ENCODE assay signal across 1 cellular context in the genomic region with DNA sequence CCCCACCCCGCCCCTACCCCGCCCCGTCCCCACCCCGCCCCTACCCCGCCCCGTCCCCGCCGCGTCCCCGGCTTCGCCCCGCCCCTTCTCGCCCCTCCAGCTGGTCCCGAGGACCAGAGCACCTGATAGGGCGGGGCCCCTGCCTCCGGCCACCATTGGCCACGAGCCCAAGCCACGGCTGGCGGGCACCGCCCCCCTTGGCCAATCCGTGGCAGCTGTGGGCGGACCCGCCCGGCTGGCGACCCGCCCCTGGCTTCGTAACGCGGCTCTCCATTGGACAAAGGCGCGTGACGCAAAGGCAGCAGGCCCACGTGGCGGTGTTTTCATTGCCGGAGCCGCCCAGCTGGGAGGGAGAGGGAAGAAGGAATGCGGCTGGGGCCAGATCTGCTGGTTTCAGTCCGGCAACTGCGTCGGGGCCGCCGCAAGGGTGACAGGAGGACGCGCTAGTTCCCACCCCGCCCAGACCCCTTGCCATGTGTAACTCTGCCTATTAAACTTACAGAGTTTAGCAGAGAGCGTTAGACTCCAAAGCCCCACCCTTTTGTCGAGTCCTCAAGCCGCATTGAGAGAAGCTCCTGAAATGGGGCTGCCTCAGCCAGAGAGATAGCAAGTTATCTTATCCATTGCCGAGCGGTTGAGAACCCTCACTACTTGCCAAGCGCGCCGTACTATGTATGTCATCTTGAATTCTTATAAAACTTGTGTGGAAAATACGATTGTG.
TF ChIP-seq lines count a peak whose summit lies in the region.

No MANE protein-coding gene starts in this region.

TF ChIP-seq in HepG2, 621 proteins besides CTCF, POLR2A, EP300 and RAD21 (continued from another document and continues in another):
- TF ChIP-seq, protein P1, sequence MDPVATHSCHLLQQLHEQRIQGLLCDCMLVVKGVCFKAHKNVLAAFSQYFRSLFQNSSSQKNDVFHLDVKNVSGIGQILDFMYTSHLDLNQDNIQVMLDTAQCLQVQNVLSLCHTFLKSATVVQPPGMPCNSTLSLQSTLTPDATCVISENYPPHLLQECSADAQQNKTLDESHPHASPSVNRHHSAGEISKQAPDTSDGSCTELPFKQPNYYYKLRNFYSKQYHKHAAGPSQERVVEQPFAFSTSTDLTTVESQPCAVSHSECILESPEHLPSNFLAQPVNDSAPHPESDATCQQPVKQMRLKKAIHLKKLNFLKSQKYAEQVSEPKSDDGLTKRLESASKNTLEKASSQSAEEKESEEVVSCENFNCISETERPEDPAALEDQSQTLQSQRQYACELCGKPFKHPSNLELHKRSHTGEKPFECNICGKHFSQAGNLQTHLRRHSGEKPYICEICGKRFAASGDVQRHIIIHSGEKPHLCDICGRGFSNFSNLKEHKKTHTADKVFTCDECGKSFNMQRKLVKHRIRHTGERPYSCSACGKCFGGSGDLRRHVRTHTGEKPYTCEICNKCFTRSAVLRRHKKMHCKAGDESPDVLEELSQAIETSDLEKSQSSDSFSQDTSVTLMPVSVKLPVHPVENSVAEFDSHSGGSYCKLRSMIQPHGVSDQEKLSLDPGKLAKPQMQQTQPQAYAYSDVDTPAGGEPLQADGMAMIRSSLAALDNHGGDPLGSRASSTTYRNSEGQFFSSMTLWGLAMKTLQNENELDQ (CRISPR knock-in tag; IDR thresholded peaks at IDR 0.05; ENCODE audit: borderline replicate concordance) = 0 out of 2 replicates have a peak, but pooled peaks have one; percentile 68
- TF ChIP-seq PHF5A (CRISPR knock-in tag; IDR thresholded peaks at IDR 0.05; ENCODE audit: low read depth, unreplicated experiment) = no peak
- no peak for TF ChIP-seq SKIL (CRISPR knock-in tag; IDR thresholded peaks at IDR 0.05; ENCODE audit: borderline replicate concordance)
- peak; percentile 56 for TF ChIP-seq ISL2 (CRISPR knock-in tag; IDR thresholded peaks at IDR 0.05)
- TF ChIP-seq LCORL (IDR thresholded peaks at IDR 0.05) = no peak
- TF ChIP-seq LCORL (CRISPR knock-in tag; IDR thresholded peaks at IDR 0.05) = 0 out of 2 replicates have a peak, but pooled peaks have one; percentile 69
- TF ChIP-seq, protein P2, sequence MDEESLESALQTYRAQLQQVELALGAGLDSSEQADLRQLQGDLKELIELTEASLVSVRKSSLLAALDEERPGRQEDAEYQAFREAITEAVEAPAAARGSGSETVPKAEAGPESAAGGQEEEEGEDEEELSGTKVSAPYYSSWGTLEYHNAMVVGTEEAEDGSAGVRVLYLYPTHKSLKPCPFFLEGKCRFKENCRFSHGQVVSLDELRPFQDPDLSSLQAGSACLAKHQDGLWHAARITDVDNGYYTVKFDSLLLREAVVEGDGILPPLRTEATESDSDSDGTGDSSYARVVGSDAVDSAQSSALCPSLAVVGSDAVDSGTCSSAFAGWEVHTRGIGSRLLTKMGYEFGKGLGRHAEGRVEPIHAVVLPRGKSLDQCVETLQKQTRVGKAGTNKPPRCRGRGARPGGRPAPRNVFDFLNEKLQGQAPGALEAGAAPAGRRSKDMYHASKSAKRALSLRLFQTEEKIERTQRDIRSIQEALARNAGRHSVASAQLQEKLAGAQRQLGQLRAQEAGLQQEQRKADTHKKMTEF (CRISPR knock-in tag; IDR thresholded peaks at IDR 0.05) = peak; percentile 86
- TF ChIP-seq PATZ1 (CRISPR knock-in tag; IDR thresholded peaks at IDR 0.05) = peak; percentile 77
- no peak for TF ChIP-seq REST (IDR thresholded peaks at IDR 0.05; ENCODE audit: borderline replicate concordance in 1 of 2, low read depth in 1 of 2, low read length in 2 of 2)
- no peak for TF ChIP-seq DNMT3B (CRISPR knock-in tag; conservative IDR thresholded peaks at IDR 0.05)
- 0 out of 2 replicates have a peak, but pooled peaks have one; percentile 18 for TF ChIP-seq ETV6 (CRISPR knock-in tag; conservative IDR thresholded peaks at IDR 0.05)
- peak; percentile 70; the same call in 1 of the 2 replicates for TF ChIP-seq ZNF317 (CRISPR knock-in tag; IDR thresholded peaks at IDR 0.05)
- 0 out of 2 replicates have a peak, but pooled peaks have one; percentile 67 for TF ChIP-seq ZNF33B (CRISPR knock-in tag; IDR thresholded peaks at IDR 0.05)
- no peak for TF ChIP-seq FOXA1 (IDR thresholded peaks at IDR 0.05)
- peak; percentile 73 for TF ChIP-seq FOXA1 (CRISPR knock-in tag; IDR thresholded peaks at IDR 0.05)
- peak; percentile 91; the same call in 1 of the 2 replicates for TF ChIP-seq ZNF619 (CRISPR knock-in tag; IDR thresholded peaks at IDR 0.05)
- TF ChIP-seq ZNF138 (CRISPR knock-in tag; IDR thresholded peaks at IDR 0.05; ENCODE audit: low read depth) = no peak
- TF ChIP-seq, protein P3, sequence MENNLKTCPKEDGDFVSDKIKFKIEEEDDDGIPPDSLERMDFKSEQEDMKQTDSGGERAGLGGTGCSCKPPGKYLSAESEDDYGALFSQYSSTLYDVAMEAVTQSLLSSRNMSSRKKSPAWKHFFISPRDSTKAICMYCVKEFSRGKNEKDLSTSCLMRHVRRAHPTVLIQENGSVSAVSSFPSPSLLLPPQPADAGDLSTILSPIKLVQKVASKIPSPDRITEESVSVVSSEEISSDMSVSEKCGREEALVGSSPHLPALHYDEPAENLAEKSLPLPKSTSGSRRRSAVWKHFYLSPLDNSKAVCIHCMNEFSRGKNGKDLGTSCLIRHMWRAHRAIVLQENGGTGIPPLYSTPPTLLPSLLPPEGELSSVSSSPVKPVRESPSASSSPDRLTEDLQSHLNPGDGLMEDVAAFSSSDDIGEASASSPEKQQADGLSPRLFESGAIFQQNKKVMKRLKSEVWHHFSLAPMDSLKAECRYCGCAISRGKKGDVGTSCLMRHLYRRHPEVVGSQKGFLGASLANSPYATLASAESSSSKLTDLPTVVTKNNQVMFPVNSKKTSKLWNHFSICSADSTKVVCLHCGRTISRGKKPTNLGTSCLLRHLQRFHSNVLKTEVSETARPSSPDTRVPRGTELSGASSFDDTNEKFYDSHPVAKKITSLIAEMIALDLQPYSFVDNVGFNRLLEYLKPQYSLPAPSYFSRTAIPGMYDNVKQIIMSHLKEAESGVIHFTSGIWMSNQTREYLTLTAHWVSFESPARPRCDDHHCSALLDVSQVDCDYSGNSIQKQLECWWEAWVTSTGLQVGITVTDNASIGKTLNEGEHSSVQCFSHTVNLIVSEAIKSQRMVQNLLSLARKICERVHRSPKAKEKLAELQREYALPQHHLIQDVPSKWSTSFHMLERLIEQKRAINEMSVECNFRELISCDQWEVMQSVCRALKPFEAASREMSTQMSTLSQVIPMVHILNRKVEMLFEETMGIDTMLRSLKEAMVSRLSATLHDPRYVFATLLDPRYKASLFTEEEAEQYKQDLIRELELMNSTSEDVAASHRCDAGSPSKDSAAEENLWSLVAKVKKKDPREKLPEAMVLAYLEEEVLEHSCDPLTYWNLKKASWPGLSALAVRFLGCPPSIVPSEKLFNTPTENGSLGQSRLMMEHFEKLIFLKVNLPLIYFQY (CRISPR knock-in tag; IDR thresholded peaks at IDR 0.05; ENCODE audit: borderline replicate concordance) = 0 out of 2 replicates have a peak, but pooled peaks have one; percentile 46
- TF ChIP-seq, protein P4, sequence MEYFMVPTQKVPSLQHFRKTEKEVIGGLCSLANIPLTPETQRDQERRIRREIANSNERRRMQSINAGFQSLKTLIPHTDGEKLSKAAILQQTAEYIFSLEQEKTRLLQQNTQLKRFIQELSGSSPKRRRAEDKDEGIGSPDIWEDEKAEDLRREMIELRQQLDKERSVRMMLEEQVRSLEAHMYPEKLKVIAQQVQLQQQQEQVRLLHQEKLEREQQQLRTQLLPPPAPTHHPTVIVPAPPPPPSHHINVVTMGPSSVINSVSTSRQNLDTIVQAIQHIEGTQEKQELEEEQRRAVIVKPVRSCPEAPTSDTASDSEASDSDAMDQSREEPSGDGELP (IDR thresholded peaks at IDR 0.05; ENCODE audit: borderline replicate concordance, low read depth) = peak; percentile 99
- no peak for TF ChIP-seq ZNF577 (CRISPR knock-in tag; IDR thresholded peaks at IDR 0.05; ENCODE audit: borderline replicate concordance, low read depth)
- TF ChIP-seq ZNF883 (CRISPR knock-in tag; IDR thresholded peaks at IDR 0.05; ENCODE audit: not compliant biosample characterization) = peak; percentile 60
- TF ChIP-seq POLR2AphosphoS2 (IDR thresholded peaks at IDR 0.05; ENCODE audit: low read depth, low read length) = no peak
- TF ChIP-seq, protein P5, sequence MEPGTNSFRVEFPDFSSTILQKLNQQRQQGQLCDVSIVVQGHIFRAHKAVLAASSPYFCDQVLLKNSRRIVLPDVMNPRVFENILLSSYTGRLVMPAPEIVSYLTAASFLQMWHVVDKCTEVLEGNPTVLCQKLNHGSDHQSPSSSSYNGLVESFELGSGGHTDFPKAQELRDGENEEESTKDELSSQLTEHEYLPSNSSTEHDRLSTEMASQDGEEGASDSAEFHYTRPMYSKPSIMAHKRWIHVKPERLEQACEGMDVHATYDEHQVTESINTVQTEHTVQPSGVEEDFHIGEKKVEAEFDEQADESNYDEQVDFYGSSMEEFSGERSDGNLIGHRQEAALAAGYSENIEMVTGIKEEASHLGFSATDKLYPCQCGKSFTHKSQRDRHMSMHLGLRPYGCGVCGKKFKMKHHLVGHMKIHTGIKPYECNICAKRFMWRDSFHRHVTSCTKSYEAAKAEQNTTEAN (CRISPR knock-in tag; conservative IDR thresholded peaks at IDR 0.05) = no peak
- no peak for TF ChIP-seq NR2F6 (IDR thresholded peaks at IDR 0.05)
- TF ChIP-seq NR2F6 (CRISPR knock-in tag; IDR thresholded peaks at IDR 0.05) = peak; percentile 68
- no peak for TF ChIP-seq GFI1 (CRISPR knock-in tag; IDR thresholded peaks at IDR 0.05; ENCODE audit: borderline replicate concordance)
- no peak for TF ChIP-seq ZNF780A (CRISPR knock-in tag; IDR thresholded peaks at IDR 0.05)
- no peak for TF ChIP-seq SMARCC2 (IDR thresholded peaks at IDR 0.05)
- TF ChIP-seq, protein P6, sequence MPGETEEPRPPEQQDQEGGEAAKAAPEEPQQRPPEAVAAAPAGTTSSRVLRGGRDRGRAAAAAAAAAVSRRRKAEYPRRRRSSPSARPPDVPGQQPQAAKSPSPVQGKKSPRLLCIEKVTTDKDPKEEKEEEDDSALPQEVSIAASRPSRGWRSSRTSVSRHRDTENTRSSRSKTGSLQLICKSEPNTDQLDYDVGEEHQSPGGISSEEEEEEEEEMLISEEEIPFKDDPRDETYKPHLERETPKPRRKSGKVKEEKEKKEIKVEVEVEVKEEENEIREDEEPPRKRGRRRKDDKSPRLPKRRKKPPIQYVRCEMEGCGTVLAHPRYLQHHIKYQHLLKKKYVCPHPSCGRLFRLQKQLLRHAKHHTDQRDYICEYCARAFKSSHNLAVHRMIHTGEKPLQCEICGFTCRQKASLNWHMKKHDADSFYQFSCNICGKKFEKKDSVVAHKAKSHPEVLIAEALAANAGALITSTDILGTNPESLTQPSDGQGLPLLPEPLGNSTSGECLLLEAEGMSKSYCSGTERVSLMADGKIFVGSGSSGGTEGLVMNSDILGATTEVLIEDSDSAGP (CRISPR knock-in tag; IDR thresholded peaks at IDR 0.05; ENCODE audit: borderline replicate concordance) = peak; percentile 88
- TF ChIP-seq NPAS2 (CRISPR knock-in tag; IDR thresholded peaks at IDR 0.05; ENCODE audit: borderline replicate concordance) = no peak
- TF ChIP-seq MEIS2 (CRISPR knock-in tag; IDR thresholded peaks at IDR 0.05) = no peak
- TF ChIP-seq MIER3 (CRISPR knock-in tag; IDR thresholded peaks at IDR 0.05; ENCODE audit: borderline replicate concordance) = 0 out of 2 replicates have a peak, but pooled peaks have one; percentile 67
